In the genomic region with DNA sequence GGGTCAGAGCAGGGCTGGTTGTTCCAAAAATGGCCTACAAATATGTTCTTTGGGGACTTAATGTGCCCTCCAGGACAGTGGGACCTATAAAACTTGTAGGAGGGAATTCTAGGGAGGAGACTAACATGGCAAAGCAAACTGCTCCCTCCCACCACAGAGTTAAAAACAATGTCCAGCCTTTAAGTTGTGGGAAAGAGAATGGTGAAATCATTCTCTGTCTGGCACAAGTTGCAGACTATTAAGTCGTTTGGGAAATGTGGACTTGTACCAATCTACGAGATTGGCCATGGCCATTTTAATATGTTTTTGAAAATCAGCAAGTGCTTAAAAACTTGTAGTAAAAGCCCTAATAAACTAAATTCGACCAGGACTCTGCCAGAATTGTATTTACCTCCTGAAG, we compare ENCODE assay signal across 1 cellular context.
TF ChIP-seq lines count a peak whose summit lies in the region.

No MANE protein-coding gene starts in this region.

TF ChIP-seq in HepG2, 621 proteins besides CTCF, POLR2A, EP300 and RAD21 (continued from another document):
- TF ChIP-seq, protein P1, sequence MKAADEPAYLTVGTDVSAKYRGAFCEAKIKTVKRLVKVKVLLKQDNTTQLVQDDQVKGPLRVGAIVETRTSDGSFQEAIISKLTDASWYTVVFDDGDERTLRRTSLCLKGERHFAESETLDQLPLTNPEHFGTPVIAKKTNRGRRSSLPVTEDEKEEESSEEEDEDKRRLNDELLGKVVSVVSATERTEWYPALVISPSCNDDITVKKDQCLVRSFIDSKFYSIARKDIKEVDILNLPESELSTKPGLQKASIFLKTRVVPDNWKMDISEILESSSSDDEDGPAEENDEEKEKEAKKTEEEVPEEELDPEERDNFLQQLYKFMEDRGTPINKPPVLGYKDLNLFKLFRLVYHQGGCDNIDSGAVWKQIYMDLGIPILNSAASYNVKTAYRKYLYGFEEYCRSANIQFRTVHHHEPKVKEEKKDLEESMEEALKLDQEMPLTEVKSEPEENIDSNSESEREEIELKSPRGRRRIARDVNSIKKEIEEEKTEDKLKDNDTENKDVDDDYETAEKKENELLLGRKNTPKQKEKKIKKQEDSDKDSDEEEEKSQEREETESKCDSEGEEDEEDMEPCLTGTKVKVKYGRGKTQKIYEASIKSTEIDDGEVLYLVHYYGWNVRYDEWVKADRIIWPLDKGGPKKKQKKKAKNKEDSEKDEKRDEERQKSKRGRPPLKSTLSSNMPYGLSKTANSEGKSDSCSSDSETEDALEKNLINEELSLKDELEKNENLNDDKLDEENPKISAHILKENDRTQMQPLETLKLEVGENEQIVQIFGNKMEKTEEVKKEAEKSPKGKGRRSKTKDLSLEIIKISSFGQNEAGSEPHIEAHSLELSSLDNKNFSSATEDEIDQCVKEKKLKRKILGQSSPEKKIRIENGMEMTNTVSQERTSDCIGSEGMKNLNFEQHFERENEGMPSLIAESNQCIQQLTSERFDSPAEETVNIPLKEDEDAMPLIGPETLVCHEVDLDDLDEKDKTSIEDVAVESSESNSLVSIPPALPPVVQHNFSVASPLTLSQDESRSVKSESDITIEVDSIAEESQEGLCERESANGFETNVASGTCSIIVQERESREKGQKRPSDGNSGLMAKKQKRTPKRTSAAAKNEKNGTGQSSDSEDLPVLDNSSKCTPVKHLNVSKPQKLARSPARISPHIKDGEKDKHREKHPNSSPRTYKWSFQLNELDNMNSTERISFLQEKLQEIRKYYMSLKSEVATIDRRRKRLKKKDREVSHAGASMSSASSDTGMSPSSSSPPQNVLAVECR (CRISPR knock-in tag; IDR thresholded peaks at IDR 0.05; ENCODE audit: borderline replicate concordance), result no peak
- TF ChIP-seq SALL1 (CRISPR knock-in tag; IDR thresholded peaks at IDR 0.05), result no peak
- TF ChIP-seq FOXJ3 (CRISPR knock-in tag; IDR thresholded peaks at IDR 0.05; ENCODE audit: borderline replicate concordance), result no peak
- TF ChIP-seq BRCA1 (CRISPR knock-in tag; IDR thresholded peaks at IDR 0.05), result no peak
- no peak for TF ChIP-seq ZFY (CRISPR knock-in tag; IDR thresholded peaks at IDR 0.05)
- TF ChIP-seq NAIF1 (CRISPR knock-in tag; IDR thresholded peaks at IDR 0.05; ENCODE audit: borderline replicate concordance), result no peak
- TF ChIP-seq ZNF256 (CRISPR knock-in tag; conservative IDR thresholded peaks at IDR 0.05), result no peak
- TF ChIP-seq, protein P2, sequence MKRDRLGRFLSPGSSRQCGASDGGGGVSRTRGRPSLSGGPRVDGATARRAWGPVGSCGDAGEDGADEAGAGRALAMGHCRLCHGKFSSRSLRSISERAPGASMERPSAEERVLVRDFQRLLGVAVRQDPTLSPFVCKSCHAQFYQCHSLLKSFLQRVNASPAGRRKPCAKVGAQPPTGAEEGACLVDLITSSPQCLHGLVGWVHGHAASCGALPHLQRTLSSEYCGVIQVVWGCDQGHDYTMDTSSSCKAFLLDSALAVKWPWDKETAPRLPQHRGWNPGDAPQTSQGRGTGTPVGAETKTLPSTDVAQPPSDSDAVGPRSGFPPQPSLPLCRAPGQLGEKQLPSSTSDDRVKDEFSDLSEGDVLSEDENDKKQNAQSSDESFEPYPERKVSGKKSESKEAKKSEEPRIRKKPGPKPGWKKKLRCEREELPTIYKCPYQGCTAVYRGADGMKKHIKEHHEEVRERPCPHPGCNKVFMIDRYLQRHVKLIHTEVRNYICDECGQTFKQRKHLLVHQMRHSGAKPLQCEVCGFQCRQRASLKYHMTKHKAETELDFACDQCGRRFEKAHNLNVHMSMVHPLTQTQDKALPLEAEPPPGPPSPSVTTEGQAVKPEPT (CRISPR knock-in tag; IDR thresholded peaks at IDR 0.05; ENCODE audit: low read depth), result no peak
- no peak for TF ChIP-seq RFXANK (CRISPR knock-in tag; IDR thresholded peaks at IDR 0.05)
- no peak for TF ChIP-seq TEAD3 (CRISPR knock-in tag; optimal IDR thresholded peaks at IDR 0.05; ENCODE audit: borderline replicate concordance)
- TF ChIP-seq HOXA3 (CRISPR knock-in tag; IDR thresholded peaks at IDR 0.05), result no peak
- TF ChIP-seq, protein P3, sequence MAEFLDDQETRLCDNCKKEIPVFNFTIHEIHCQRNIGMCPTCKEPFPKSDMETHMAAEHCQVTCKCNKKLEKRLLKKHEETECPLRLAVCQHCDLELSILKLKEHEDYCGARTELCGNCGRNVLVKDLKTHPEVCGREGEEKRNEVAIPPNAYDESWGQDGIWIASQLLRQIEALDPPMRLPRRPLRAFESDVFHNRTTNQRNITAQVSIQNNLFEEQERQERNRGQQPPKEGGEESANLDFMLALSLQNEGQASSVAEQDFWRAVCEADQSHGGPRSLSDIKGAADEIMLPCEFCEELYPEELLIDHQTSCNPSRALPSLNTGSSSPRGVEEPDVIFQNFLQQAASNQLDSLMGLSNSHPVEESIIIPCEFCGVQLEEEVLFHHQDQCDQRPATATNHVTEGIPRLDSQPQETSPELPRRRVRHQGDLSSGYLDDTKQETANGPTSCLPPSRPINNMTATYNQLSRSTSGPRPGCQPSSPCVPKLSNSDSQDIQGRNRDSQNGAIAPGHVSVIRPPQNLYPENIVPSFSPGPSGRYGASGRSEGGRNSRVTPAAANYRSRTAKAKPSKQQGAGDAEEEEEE (CRISPR knock-in tag; IDR thresholded peaks at IDR 0.05; ENCODE audit: borderline replicate concordance), result no peak
- TF ChIP-seq CHD2 (IDR thresholded peaks at IDR 0.05; ENCODE audit: low read depth, low read length), result no peak
- no peak for TF ChIP-seq CHD4 (IDR thresholded peaks at IDR 0.05; ENCODE audit: borderline replicate concordance, low read length)
- TF ChIP-seq SNRNP70 (IDR thresholded peaks at IDR 0.05; ENCODE audit: low read depth, low read length), result no peak
- no peak for TF ChIP-seq RXRA (CRISPR knock-in tag; IDR thresholded peaks at IDR 0.05)
